ENCODE assay signal across 28 cellular contexts in the genomic region with DNA sequence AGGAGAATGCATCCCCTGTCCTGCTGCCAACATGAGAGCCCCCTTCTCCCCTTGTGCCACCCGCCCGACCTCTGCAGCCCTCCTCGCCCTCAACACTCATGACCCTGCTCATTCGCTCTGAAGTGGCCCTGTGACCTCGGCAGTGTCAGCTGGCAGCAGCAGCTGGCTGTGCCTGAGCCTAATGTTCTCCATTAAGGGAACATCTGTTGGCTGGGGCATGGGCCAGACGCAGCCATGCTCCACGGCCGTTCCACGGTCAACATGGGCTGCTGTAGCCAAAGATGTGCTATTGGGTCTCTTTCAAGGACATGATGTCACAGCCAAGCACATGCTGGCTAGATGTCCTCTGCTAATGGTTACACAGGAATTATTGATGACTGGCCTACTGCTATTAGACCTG. TPM values are rescaled to one million over a fixed set of nuclear protein-coding genes. Genes with fewer than 3 reads are reported as not detected.
DNase-seq lines count a peak whose midpoint lies in the region; ATAC-seq, FAIRE-seq and TF ChIP-seq lines count a peak whose summit lies in the region.
"Had no signal": no experiment of that assay in that cellular context is flagged by ENCODE, and none has a peak within 500 bp of the region (broad histone marks: within the 10 kb centered on the region; RNA-seq: fewer than 3 reads in every experiment).

No MANE protein-coding gene starts in this region.

- TF ChIP-seq CTCF in astrocyte (IDR thresholded peaks at IDR 0.05; ENCODE audit: insufficient read depth, low read depth, low read length) (no peak), kidney (IDR thresholded peaks at IDR 0.05; ENCODE audit: borderline replicate concordance, extremely low read depth, insufficient read depth) (no peak)

- H3K27me3 ChIP-seq in astrocyte (ENCODE audit: insufficient read depth, low read length) (no peaks in the 10 kb centered on the region), skeletal muscle satellite cell (ENCODE audit: control insufficient read depth, insufficient read depth, low read length) (peaks cover 9% of the 10 kb centered on the region)
- no peaks in the 10 kb centered on the region for H3K27me3 ChIP-seq in effector memory CD4-positive, alpha-beta T cell (replicated peaks; ENCODE audit: control insufficient read depth, insufficient read depth, low read length, poor library complexity, severe bottlenecking)
- H3K27me3 ChIP-seq: Peyer's patch had no signal

- H3K4me2 ChIP-seq in astrocyte (ENCODE audit: low read length) (peak overlapping the region; percentile 36), skeletal muscle satellite cell (ENCODE audit: low read length) (peak overlapping the region; percentile 37)

- intact Hi-C loops in kidney (cut with DNase I), result no loop called here

- H3K9me3 ChIP-seq in astrocyte (ENCODE audit: insufficient read depth, low read depth, low read length), result no peaks in the 10 kb centered on the region
- no peaks in the 10 kb centered on the region for H3K9me3 ChIP-seq in kidney (ENCODE audit: control insufficient read depth in 1 of 2, low read length in 2 of 2)
- H3K9me3 ChIP-seq in skeletal muscle satellite cell (replicated peaks; ENCODE audit: low read length), result no peaks in the 10 kb centered on the region
- H3K9me3 ChIP-seq in effector memory CD4-positive, alpha-beta T cell (ENCODE audit: control insufficient read depth, low read length), result no peaks in the 10 kb centered on the region
- H3K9me3 ChIP-seq: Peyer's patch, stomach had no signal

- no peak overlapping the region for H3K27ac ChIP-seq in astrocyte (ENCODE audit: low read depth, low read length)
- H3K27ac ChIP-seq in kidney (ENCODE audit: low read depth in 2 of 2, low read length in 2 of 2), result no peak overlapping the region
- H3K27ac ChIP-seq in effector memory CD4-positive, alpha-beta T cell (ENCODE audit: insufficient read depth, low read length, poor library complexity, severe bottlenecking), result no peak overlapping the region
- H3K27ac ChIP-seq: Peyer's patch, SK-N-MC, WERI-Rb-1 had no signal

- H3K27ac Mint-ChIP-seq in astrocyte (ENCODE audit: unreplicated experiment), result no peak overlapping the region
- H3K27ac Mint-ChIP-seq: activated naive CD8-positive, alpha-beta T cell treated with anti-CD3 and anti-CD28 coated beads, Interleukin-2, amount 50 U/mL, for 24 hours; activated T-helper 2 cell treated with anti-CD3 and anti-CD28 coated beads, Interferon-gamma antibody, Interleukin-2, Interleukin-4, amounts not matched to agents 10 μg/mL and 5 μg/mL and 100 μg/mL, durations not matched to agents 14 hours and 24 hours and 36 hours; natural killer cell had no signal

- H3K9ac ChIP-seq in astrocyte (ENCODE audit: low read length), result no peak overlapping the region
- H3K9ac ChIP-seq in kidney (ENCODE audit: low read length in 2 of 2), result no peak overlapping the region
- no peak overlapping the region for H3K9ac ChIP-seq in skeletal muscle satellite cell (ENCODE audit: low read depth, low read length)

- H3K9me3 Mint-ChIP-seq in astrocyte (ENCODE audit: unreplicated experiment), result peaks cover 2% of the 10 kb centered on the region
- H3K9me3 Mint-ChIP-seq: activated naive CD8-positive, alpha-beta T cell treated with anti-CD3 and anti-CD28 coated beads, Interleukin-2, amount 50 U/mL, for 24 hours; activated T-helper 2 cell treated with anti-CD3 and anti-CD28 coated beads, Interferon-gamma antibody, Interleukin-2, Interleukin-4, amounts not matched to agents 10 μg/mL and 5 μg/mL and 100 μg/mL, durations not matched to agents 14 hours and 24 hours and 36 hours; natural killer cell had no signal

- no peaks in the 10 kb centered on the region for H3K36me3 ChIP-seq in astrocyte (ENCODE audit: insufficient read depth, low read length)
- no peaks in the 10 kb centered on the region for H3K36me3 ChIP-seq in kidney (ENCODE audit: control insufficient read depth in 1 of 2, insufficient read depth in 2 of 2, low read length in 2 of 2)
- no peaks in the 10 kb centered on the region for H3K36me3 ChIP-seq in skeletal muscle satellite cell (ENCODE audit: insufficient read depth, low read length)
- no peaks in the 10 kb centered on the region for H3K36me3 ChIP-seq in effector memory CD4-positive, alpha-beta T cell (ENCODE audit: control insufficient read depth, insufficient read depth, low read length)
- H3K36me3 ChIP-seq: Peyer's patch, stomach, WERI-Rb-1 had no signal

- H3K4me1 ChIP-seq in astrocyte (ENCODE audit: insufficient read depth, low read length), result peaks cover 5% of the 10 kb centered on the region
- H3K4me1 ChIP-seq in kidney (ENCODE audit: control insufficient read depth in 1 of 2, insufficient read depth in 1 of 2, low read depth in 1 of 2, low read length in 2 of 2), result no peaks in the 10 kb centered on the region
- no peaks in the 10 kb centered on the region for H3K4me1 ChIP-seq in skeletal muscle satellite cell (ENCODE audit: control insufficient read depth, insufficient read depth, low read length)
- H3K4me1 ChIP-seq in effector memory CD4-positive, alpha-beta T cell (ENCODE audit: control insufficient read depth, insufficient read depth, low read length, poor library complexity, severe bottlenecking), result no peaks in the 10 kb centered on the region
- H3K4me1 ChIP-seq: Peyer's patch, stomach had no signal

- H3K4me3 ChIP-seq in astrocyte (ENCODE audit: insufficient read depth, low read depth, low read length) (no peak overlapping the region), kidney (ENCODE audit: low read length in 2 of 2) (no peak overlapping the region), skeletal muscle satellite cell (ENCODE audit: low read length) (no peak overlapping the region)
- H3K4me3 ChIP-seq in effector memory CD4-positive, alpha-beta T cell (ENCODE audit: insufficient read depth, low read depth, low read length, poor library complexity, severe bottlenecking), result no peak overlapping the region
- H3K4me3 ChIP-seq: Peyer's patch, SK-N-MC, stomach had no signal

- DNase-seq in DMS 273 treated with DMSO at 0.1 percent for 48 hours (lab: John Stamatoyannopoulos, UW) (peak; percentile 53), astrocyte (ENCODE audit: low read depth) (no peak), kidney (peak; percentile 51), A172 (ENCODE audit: low spot score) (no peak), islet precursor cell (no peak)
- DNase-seq in effector memory CD4-positive, alpha-beta T cell, result no peak
- DNase-seq: activated CD4-positive, alpha-beta T cell treated with anti-CD3 and anti-CD28 coated beads, Interleukin-2, amount 50 U/mL, for 1 hour; activated CD8-positive, alpha-beta memory T cell treated with anti-CD3 and anti-CD28 coated beads, Interleukin-2, amount 50 U/mL, for 4 hours; activated naive CD8-positive, alpha-beta T cell treated with anti-CD3 and anti-CD28 coated beads, Interleukin-2, amount 50 U/mL, for 24 hours; mesenchymal stem cell; natural killer cell; NCI-H1436 treated with DMSO at 0.1 percent for 48 hours; stimulated activated CD4-positive, alpha-beta T cell treated with anti-CD3 and anti-CD28 coated beads, Interleukin-4, amount 100 ng/mL, for 24 hours; stomach; WERI-Rb-1 had no signal

- peaks cover 37% of the 10 kb centered on the region for H3K27me3 Mint-ChIP-seq in astrocyte (ENCODE audit: low read depth, unreplicated experiment)

- no peaks in the 10 kb centered on the region for H4K20me1 ChIP-seq in astrocyte (ENCODE audit: insufficient read depth, low read length)

- peaks cover 2% of the 10 kb centered on the region for H3K36me3 Mint-ChIP-seq in astrocyte (ENCODE audit: low read depth, unreplicated experiment)
- H3K36me3 Mint-ChIP-seq: CD14-positive monocyte, natural killer cell had no signal

- no peak for ATAC-seq in GM19397 (IDR thresholded peaks at IDR 0.05; ENCODE audit: unreplicated experiment)
- ATAC-seq: activated naive CD8-positive, alpha-beta T cell treated with anti-CD3 and anti-CD28 coated beads, Interleukin-2, amount 50 U/mL, for 24 hours; natural killer cell had no signal

- no peak overlapping the region for H2AFZ ChIP-seq in astrocyte (ENCODE audit: low read depth, low read length)

- H3K4me3 Mint-ChIP-seq in astrocyte (ENCODE audit: unreplicated experiment), result no peak overlapping the region
- H3K4me3 Mint-ChIP-seq: activated naive CD8-positive, alpha-beta T cell treated with anti-CD3 and anti-CD28 coated beads, Interleukin-2, amount 50 U/mL, for 24 hours; CD14-positive monocyte; natural killer cell had no signal

- no peaks in the 10 kb centered on the region for H3K4me1 Mint-ChIP-seq in astrocyte (ENCODE audit: low read depth, unreplicated experiment)
- H3K4me1 Mint-ChIP-seq: activated naive CD8-positive, alpha-beta T cell treated with anti-CD3 and anti-CD28 coated beads, Interleukin-2, amount 50 U/mL, for 24 hours; CD14-positive monocyte; natural killer cell had no signal

- FAIRE-seq in astrocyte (lab: Jason Lieb, UNC), result no peak
- FAIRE-seq in kidney (lab: Jason Lieb, UNC), result no peak
- FAIRE-seq: islet of Langerhans had no signal

- H3K79me2 ChIP-seq in astrocyte (ENCODE audit: insufficient read depth, low read length), result no peaks in the 10 kb centered on the region

RNA-seq across cellular contexts. Expression of gene ADCYAP1R1, which starts 22.3 kb away (rescaled TPM):
- total RNA-seq in astrocyte, result 0.05 and 0.14 TPM in 2 replicates
- total RNA-seq in kidney, result not detected
- not detected for polyA plus RNA-seq in kidney (ENCODE audit: insufficient read depth, low read depth, low replicate concordance)
- not detected in 2 replicates for total RNA-seq in skeletal muscle satellite cell (2012; rRNA removed)
- 0.16 TPM in 1 of 2 replicates, not detected in the other for total RNA-seq in A172 (2014; rRNA removed; shearing (Covaris generic))
- total RNA-seq: activated T-helper 2 cell treated with anti-CD3 and anti-CD28 coated beads, Interferon-gamma antibody, Interleukin-2, Interleukin-4, amounts not matched to agents 10 μg/mL and 5 μg/mL and 100 μg/mL, durations not matched to agents 14 hours and 24 hours and 36 hours; dermis blood vessel endothelial cell; fibroblast of villous mesenchyme; G401; MCF 10A; natural killer cell; T-helper 2 cell treated with Interferon-gamma antibody and Interleukin-4, amounts not matched to agents 100 ng/mL and 5 ng/mL, for 36 hours had no signal
- polyA plus RNA-seq: AG04450, CD14-positive monocyte had no signal

Comparison
In these comparisons a context has a peak if more than half of its experiments do, and no peak if none do; other contexts are left out.
1. DNase-seq: peak in DMS 273 treated with DMSO at 0.1 percent for 48 hours (single experiment) and kidney (single experiment); none in astrocyte (single experiment), A172 (single experiment), islet precursor cell (single experiment) and effector memory CD4-positive, alpha-beta T cell (0 of 3).